Comparison of ENCODE assay signal across 25 cellular contexts in genomic region chr13:36515466-36515865, GRCh38.
A peak's percentile ranks its signal among the peaks of the same experiment; 100 is the strongest.
DNase-seq lines count a peak whose midpoint lies in the region; ATAC-seq, FAIRE-seq and TF ChIP-seq lines count a peak whose summit lies in the region.
"Had no signal": no experiment of that assay in that cellular context is flagged by ENCODE, and none has a peak within 500 bp of the region (broad histone marks: within the 10 kb centered on the region; RNA-seq: fewer than 3 reads in every experiment).

No MANE protein-coding gene starts in this region.

- H3K4me3 Mint-ChIP-seq in activated CD4-positive, alpha-beta T cell treated with anti-CD3 and anti-CD28 coated beads, Interleukin-2, amount 10 ng/mL, durations not matched to agents 24 days and 14 days: no peak overlapping the region
- H3K4me3 Mint-ChIP-seq: CD4-positive, CD25-positive, alpha-beta regulatory T cell; CD8-positive, alpha-beta T cell had no signal

- H3K4me3 ChIP-seq in SK-N-MC: no peak overlapping the region
- H3K4me3 ChIP-seq: A549, GM23248 had no signal

- H3K27ac Mint-ChIP-seq in activated CD4-positive, alpha-beta T cell treated with anti-CD3 and anti-CD28 coated beads, Interleukin-2, amount 10 ng/mL, durations not matched to agents 24 days and 14 days: no peak overlapping the region
- H3K27ac Mint-ChIP-seq: CD4-positive, CD25-positive, alpha-beta regulatory T cell; CD8-positive, alpha-beta T cell had no signal

- intact Hi-C loops in activated CD4-positive, alpha-beta T cell treated with anti-CD3 and anti-CD28 coated beads, Interleukin-2, amount 10 ng/mL, durations not matched to agents 24 days and 14 days (cut with micrococcal nuclease): no loop called here

- DNase-seq in activated CD4-positive, alpha-beta T cell treated with anti-CD3 and anti-CD28 coated beads, Interleukin-2, amount 10 ng/mL, durations not matched to agents 24 days and 14 days: peak; percentile 34
- DNase-seq in activated CD4-positive, alpha-beta T cell treated with anti-CD3 and anti-CD28 coated beads for 4 hours: no peak
- DNase-seq in D721Med (ENCODE audit: insufficient read length, low spot score) (peak; percentile 37), SK-N-MC (ENCODE audit: low read depth, low spot score) (no peak), foreskin keratinocyte (no peak), GM20000 (ENCODE audit: low spot score) (no peak), NCI-H1048 (lab: John Stamatoyannopoulos, UW) (no peak)
- DNase-seq: 8988T; ACHN; AML-193; BE2C; Caco-2; CD4-positive, CD25-positive, alpha-beta regulatory T cell; CD8-positive, alpha-beta T cell; DMS53; DMS79 treated with DMSO at 0.1 percent for 48 hours; GF-D8; GM23248; H7; HCEC 1CT had no signal

- no peaks in the 10 kb centered on the region for H3K9me3 Mint-ChIP-seq in activated CD4-positive, alpha-beta T cell treated with anti-CD3 and anti-CD28 coated beads, Interleukin-2, amount 10 ng/mL, durations not matched to agents 24 days and 14 days
- H3K9me3 Mint-ChIP-seq: CD8-positive, alpha-beta T cell had no signal

- no peaks in the 10 kb centered on the region for H3K4me1 ChIP-seq in foreskin keratinocyte
- H3K4me1 ChIP-seq: A549, BE2C, Caco-2 had no signal

- no peaks in the 10 kb centered on the region for H3K36me3 Mint-ChIP-seq in activated CD4-positive, alpha-beta T cell treated with anti-CD3 and anti-CD28 coated beads, Interleukin-2, amount 10 ng/mL, durations not matched to agents 24 days and 14 days (ENCODE audit: low read depth)
- H3K36me3 Mint-ChIP-seq: CD4-positive, CD25-positive, alpha-beta regulatory T cell; CD8-positive, alpha-beta T cell had no signal

- peak; percentile 94 for FAIRE-seq in D721Med (lab: Jason Lieb, UNC)
- FAIRE-seq: A549, GM12891, GM18507, H1 had no signal

- no peaks in the 10 kb centered on the region for H3K4me1 Mint-ChIP-seq in activated CD4-positive, alpha-beta T cell treated with anti-CD3 and anti-CD28 coated beads, Interleukin-2, amount 10 ng/mL, durations not matched to agents 24 days and 14 days
- H3K4me1 Mint-ChIP-seq: CD4-positive, CD25-positive, alpha-beta regulatory T cell had no signal

- H3K27me3 ChIP-seq in foreskin keratinocyte: no peaks in the 10 kb centered on the region
- H3K27me3 ChIP-seq: BE2C had no signal

- H3K27ac ChIP-seq in SK-N-MC (peak overlapping the region; percentile 92; the same call in 1 of the 2 replicates), foreskin keratinocyte (no peak overlapping the region)
- H3K27ac ChIP-seq: A549, C4-2B, GM23248 had no signal

- no peaks in the 10 kb centered on the region for H3K36me3 ChIP-seq in SK-N-MC (ENCODE audit: insufficient read depth, low read length)
- H3K36me3 ChIP-seq: BE2C had no signal

- ATAC-seq in foreskin keratinocyte: no peak
- ATAC-seq: A549; CD8-positive, alpha-beta T cell had no signal

- no peaks in the 10 kb centered on the region for H3K9me3 ChIP-seq in SK-N-MC (ENCODE audit: low read depth, low read length)
- H3K9me3 ChIP-seq: A549, BE2C, Caco-2 had no signal

- no peaks in the 10 kb centered on the region for H3K27me3 Mint-ChIP-seq in activated CD4-positive, alpha-beta T cell treated with anti-CD3 and anti-CD28 coated beads, Interleukin-2, amount 10 ng/mL, durations not matched to agents 24 days and 14 days

- TF ChIP-seq CTCF in D721Med (IDR thresholded peaks at IDR 0.05; ENCODE audit: insufficient read depth, missing control alignments) (no peak), foreskin keratinocyte (conservative IDR thresholded peaks at IDR 0.05) (no peak), GM20000 (IDR thresholded peaks at IDR 0.05; ENCODE audit: extremely low read depth, missing control alignments) (no peak)

- H3K9ac ChIP-seq in SK-N-MC (ENCODE audit: insufficient read length): no peak overlapping the region
- H3K9ac ChIP-seq: GM23248 had no signal

Comparison
In these comparisons a context has a peak if more than half of its experiments do, and no peak if none do; other contexts are left out.
1. DNase-seq: peak in activated CD4-positive, alpha-beta T cell treated with anti-CD3 and anti-CD28 coated beads, Interleukin-2, amount 10 ng/mL, durations not matched to agents 24 days and 14 days (single experiment) and D721Med (single experiment); none in activated CD4-positive, alpha-beta T cell treated with anti-CD3 and anti-CD28 coated beads for 4 hours (0 of 2), SK-N-MC (single experiment), foreskin keratinocyte (0 of 2), GM20000 (single experiment) and NCI-H1048 (single experiment).